Comparison of ENCODE assay signal across 13 cellular contexts in the genomic region with DNA sequence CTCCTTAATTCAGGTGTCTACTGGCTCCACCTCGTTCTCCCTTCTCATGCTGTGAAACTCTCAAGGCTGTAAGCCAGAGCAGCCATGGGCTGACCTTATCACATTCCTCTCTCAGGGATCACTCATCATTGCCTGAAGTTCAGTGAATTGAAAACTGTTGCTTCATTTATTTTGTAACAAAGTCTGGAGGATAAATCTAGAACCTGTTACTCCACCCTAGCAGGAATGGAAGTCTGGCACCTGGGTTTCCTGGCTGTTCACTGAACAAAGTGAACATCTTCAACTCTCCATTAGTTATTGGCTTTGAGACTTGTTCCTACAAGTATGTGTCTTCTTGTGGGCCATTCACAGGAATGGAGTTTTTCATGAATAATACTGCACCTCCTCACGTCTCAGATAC.
DNase-seq lines count a peak whose midpoint lies in the region; ATAC-seq and TF ChIP-seq lines count a peak whose summit lies in the region.
"Had no signal": no experiment of that assay in that cellular context is flagged by ENCODE, and none has a peak within 500 bp of the region (broad histone marks: within the 10 kb centered on the region; RNA-seq: fewer than 3 reads in every experiment).

No MANE protein-coding gene starts in this region.

- intact Hi-C loops in vagina (cut with DNase I) = no loop called here

- no peaks in the 10 kb centered on the region for H3K4me1 ChIP-seq in RWPE2 (ENCODE audit: insufficient read depth, poor library complexity, severe bottlenecking)
- H3K4me1 ChIP-seq in vagina = no peaks in the 10 kb centered on the region
- H3K4me1 ChIP-seq: BE2C had no signal

- H3K27ac ChIP-seq in RWPE2 (ENCODE audit: poor library complexity, severe bottlenecking) = no peak overlapping the region
- no peak overlapping the region for H3K27ac ChIP-seq in vagina
- H3K27ac ChIP-seq: C4-2B had no signal

- peaks cover 21% of the 10 kb centered on the region for H3K27me3 ChIP-seq in RWPE2 (ENCODE audit: insufficient read depth, poor library complexity, severe bottlenecking)
- H3K27me3 ChIP-seq in vagina = no peaks in the 10 kb centered on the region
- H3K27me3 ChIP-seq: BE2C had no signal

- TF ChIP-seq CTCF in RWPE2 (IDR thresholded peaks at IDR 0.05; ENCODE audit: poor library complexity, severe bottlenecking) (no peak), epithelial cell of esophagus (IDR thresholded peaks at IDR 0.05; ENCODE audit: insufficient read depth, low read depth, low read length, missing control alignments) (no peak), vagina (IDR thresholded peaks at IDR 0.05) (no peak)

- peak; percentile 31; the same call in 2 of the 3 replicates for ATAC-seq in RWPE2 (ENCODE audit: low read depth)
- ATAC-seq in GM18909 (IDR thresholded peaks at IDR 0.05; ENCODE audit: poor library complexity, unreplicated experiment) = no peak
- ATAC-seq in HG03196 (IDR thresholded peaks at IDR 0.05; ENCODE audit: unreplicated experiment) = no peak
- ATAC-seq: CD8-positive, alpha-beta T cell; HCT116 had no signal

- DNase-seq in RWPE2 (ENCODE audit: low spot score) (no peak), epithelial cell of esophagus (ENCODE audit: low read depth) (peak; percentile 61), kidney glomerular epithelial cell (lab: John Stamatoyannopoulos, UW) (peak; percentile 2), vagina (ENCODE audit: extremely low spot score in 2 of 2) (peak; percentile 10 to 43), foreskin melanocyte (no peak)
- DNase-seq: BE2C; CD8-positive, alpha-beta T cell; COR-L47; DMS53 had no signal

- H3K4me3 ChIP-seq in RWPE2 (ENCODE audit: severe bottlenecking) (no peak overlapping the region), epithelial cell of esophagus (ENCODE audit: low read length) (no peak overlapping the region), vagina (no peak overlapping the region)

- no peak for TF ChIP-seq POLR2A in vagina (IDR thresholded peaks at IDR 0.05)

- no peaks in the 10 kb centered on the region for H3K9me3 ChIP-seq in RWPE2 (ENCODE audit: severe bottlenecking)
- H3K9me3 ChIP-seq in vagina = no peaks in the 10 kb centered on the region
- H3K9me3 ChIP-seq: BE2C had no signal

- H3K36me3 ChIP-seq in RWPE2 (ENCODE audit: low read depth) (no peaks in the 10 kb centered on the region), vagina (no peaks in the 10 kb centered on the region)
- H3K36me3 ChIP-seq: BE2C had no signal

Comparison
In these comparisons a context has a peak if more than half of its experiments do, and no peak if none do; other contexts are left out.
1. DNase-seq: peak in epithelial cell of esophagus (single experiment), kidney glomerular epithelial cell (single experiment) and vagina (2 of 2); none in RWPE2 (single experiment) and foreskin melanocyte (single experiment).